7 cellular contexts compared by ENCODE assay signal in genomic region chr9:92723299-92723625, GRCh38. TPM values are rescaled to one million over a fixed set of nuclear protein-coding genes. Genes with fewer than 3 reads are reported as not detected.
DNase-seq lines count a peak whose midpoint lies in the region; ATAC-seq and TF ChIP-seq lines count a peak whose summit lies in the region.

No MANE protein-coding gene starts in this region.

- no peaks in the 10 kb centered on the region for H3K27me3 Mint-ChIP-seq in IgD-negative memory B cell

- H3K36me3 Mint-ChIP-seq in IgD-negative memory B cell: peaks cover 6% of the 10 kb centered on the region

- H3K4me3 Mint-ChIP-seq in IgD-negative memory B cell: peak overlapping the region in 1 of 4 donors; percentile 32

- TF ChIP-seq CTCF in astrocyte of the spinal cord (IDR thresholded peaks at IDR 0.05; ENCODE audit: low read depth, low read length) (no peak), tibial nerve (IDR thresholded peaks at IDR 0.05) (no peak)

- H3K9me3 Mint-ChIP-seq in IgD-negative memory B cell: no peaks in the 10 kb centered on the region

- 51 to 54% methylated on average over 3 of the region's 3 CpGs for WGBS in tibial nerve, 2 donors

- H3K4me3 ChIP-seq in astrocyte of the spinal cord (ENCODE audit: low read depth, low read length) (no peak overlapping the region), tibial nerve (no peak overlapping the region)

- peak; percentile 49 for DNase-seq in astrocyte of the spinal cord (ENCODE audit: low read depth, low spot score)
- peak; percentile 39 for DNase-seq in iris pigment epithelial cell (ENCODE audit: low read depth)
- DNase-seq in tibial nerve (ENCODE audit: low spot score in 2 of 2): no peak
- DNase-seq in NCI-H2081 treated with DMSO at 0.1 percent for 48 hours (lab: John Stamatoyannopoulos, UW): no peak

- ATAC-seq in HG03280 (IDR thresholded peaks at IDR 0.05; ENCODE audit: unreplicated experiment): no peak
- no peak for ATAC-seq in GM21423 (IDR thresholded peaks at IDR 0.05; ENCODE audit: unreplicated experiment)

- peak overlapping the region in 3 of 4 donors; percentile 35 to 83 (median 83) for H3K27ac ChIP-seq in tibial nerve

- in situ Hi-C loops in astrocyte of the spinal cord (cut with HindIII; ENCODE audit: low sequenced_read_pairs): no loop called here

- peak; percentile 17 to 72 for TF ChIP-seq EP300 in tibial nerve (IDR thresholded peaks at IDR 0.05)

- H3K4me1 Mint-ChIP-seq in IgD-negative memory B cell: peaks cover 23 to 66% (median 65%) of the 10 kb centered on the region in 3 donors

- H3K36me3 ChIP-seq in tibial nerve: peaks cover 0 to 73% (median 17%) of the 10 kb centered on the region in 3 donors

- peak overlapping the region; percentile 69 to 93 (median 71) for H3K27ac Mint-ChIP-seq in IgD-negative memory B cell

- H3K4me1 ChIP-seq in tibial nerve: peaks cover 0 to 58% (median 27%) of the 10 kb centered on the region in 4 donors

- no peaks in the 10 kb centered on the region for H3K27me3 ChIP-seq in tibial nerve

- no peaks in the 10 kb centered on the region for H3K9me3 ChIP-seq in tibial nerve

- no peak for TF ChIP-seq POLR2A in tibial nerve (IDR thresholded peaks at IDR 0.05)

RNA-seq across cellular contexts. Expression of gene BICD2, which starts 41.4 kb away (rescaled TPM):
- 32.8 TPM for polyA plus RNA-seq in IgD-negative memory B cell
- total RNA-seq in tibial nerve: 10 to 100 TPM; 36.2 to 46.7 (median 41.6) TPM

RNA-seq across cellular contexts. Expression of gene IPPK, which starts 53.3 kb away (rescaled TPM):
- 5.2 TPM for polyA plus RNA-seq in IgD-negative memory B cell
- total RNA-seq in tibial nerve: 10 to 100 TPM in 2 of 4 donors, 1 to 10 TPM in 2; 8.0 to 18.8 (median 11.0) TPM

Comparison
In these comparisons a context has a peak if more than half of its experiments do, and no peak if none do; other contexts are left out.
1. DNase-seq: peak in astrocyte of the spinal cord (single experiment) and iris pigment epithelial cell (single experiment); none in tibial nerve (0 of 2) and NCI-H2081 treated with DMSO at 0.1 percent for 48 hours (single experiment).